18 cellular contexts compared by ENCODE assay signal in the genomic region with DNA sequence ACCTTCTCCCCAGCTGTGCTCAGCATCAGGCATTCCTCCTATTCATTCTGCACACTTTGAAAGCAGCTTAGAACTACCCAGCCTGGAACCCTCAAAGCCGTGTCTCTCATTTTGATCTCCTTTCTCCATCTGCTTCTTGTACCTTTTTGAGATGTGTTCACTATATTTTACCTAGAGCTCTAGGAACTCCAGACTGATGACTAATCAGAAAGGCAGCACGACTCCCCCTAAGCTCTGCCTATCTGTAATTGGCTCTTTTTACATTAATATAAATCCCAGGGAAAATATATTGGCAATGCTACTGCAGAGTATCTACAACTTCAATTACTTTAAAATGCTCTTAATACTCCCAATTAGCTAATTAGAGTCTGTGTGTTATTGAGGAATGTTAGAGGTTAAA.
DNase-seq lines count a peak whose midpoint lies in the region; ATAC-seq and FAIRE-seq lines count a peak whose summit lies in the region.
"Had no signal": no experiment of that assay in that cellular context is flagged by ENCODE, and none has a peak within 500 bp of the region (broad histone marks: within the 10 kb centered on the region; RNA-seq: fewer than 3 reads in every experiment).

No MANE protein-coding gene starts in this region.

- ATAC-seq in naive thymus-derived CD4-positive, alpha-beta T cell: no peak
- ATAC-seq: A549; CD8-positive, alpha-beta T cell; GM12878; K562 had no signal

- H3K4me3 Mint-ChIP-seq in naive thymus-derived CD4-positive, alpha-beta T cell: no peak overlapping the region
- H3K4me3 Mint-ChIP-seq: CD14-positive monocyte; CD8-positive, alpha-beta T cell; H9 had no signal

- H3K27me3 ChIP-seq in H7 (ENCODE audit: control insufficient read depth, insufficient read depth, low read length) (no peaks in the 10 kb centered on the region), HAP-1 (ENCODE audit: low read depth) (no peaks in the 10 kb centered on the region)
- no peaks in the 10 kb centered on the region for H3K27me3 ChIP-seq in naive thymus-derived CD4-positive, alpha-beta T cell (ENCODE audit: control insufficient read depth in 2 of 2, insufficient read depth in 2 of 2, low read length in 2 of 2)
- H3K27me3 ChIP-seq: BE2C had no signal

- CTCF ChIA-PET in naive thymus-derived CD4-positive, alpha-beta T cell (lab: Charles Lee): no interaction called here

- H3K27ac Mint-ChIP-seq in naive thymus-derived CD4-positive, alpha-beta T cell: no peak overlapping the region
- H3K27ac Mint-ChIP-seq: CD14-positive monocyte; CD8-positive, alpha-beta T cell; H9 had no signal

- peaks cover 0 to 11% (median 3%) of the 10 kb centered on the region in 11 donors for H3K9me3 Mint-ChIP-seq in naive thymus-derived CD4-positive, alpha-beta T cell
- H3K9me3 Mint-ChIP-seq: H9 had no signal

- in situ Hi-C loops in HAP-1 (cut with MboI; ENCODE audit: low sequenced_read_pairs): no loop called here

- H3K27me3 Mint-ChIP-seq in naive thymus-derived CD4-positive, alpha-beta T cell: no peaks in the 10 kb centered on the region

- no peaks in the 10 kb centered on the region for H3K4me1 ChIP-seq in naive thymus-derived CD4-positive, alpha-beta T cell (ENCODE audit: control insufficient read depth in 2 of 2, insufficient read depth in 2 of 2, low read length in 2 of 2)
- no peaks in the 10 kb centered on the region for H3K4me1 ChIP-seq in HAP-1
- H3K4me1 ChIP-seq: A549, BE2C had no signal

- peak; percentile 5 for DNase-seq in H7
- DNase-seq in RCC 7860 (ENCODE audit: low spot score): peak; percentile 38
- DNase-seq in kidney glomerular epithelial cell (lab: John Stamatoyannopoulos, UW): peak; percentile 19
- no peak for DNase-seq in D341Med (ENCODE audit: low spot score)
- no peak for DNase-seq in naive thymus-derived CD4-positive, alpha-beta T cell
- DNase-seq in HAP-1 (ENCODE audit: low spot score in 2 of 2): no peak
- DNase-seq in C1 segment of cervical spinal cord (lab: John Stamatoyannopoulos, UW): no peak
- DNase-seq: BE2C; CD8-positive, alpha-beta T cell; COR-L47; DMS53; GM23248; H9 had no signal

- POLR2A ChIA-PET in naive thymus-derived CD4-positive, alpha-beta T cell (lab: Charles Lee): no interaction called here

- H3K4me3 ChIP-seq in H7 (ENCODE audit: insufficient read depth, low read depth, low read length): no peak overlapping the region
- no peak overlapping the region for H3K4me3 ChIP-seq in naive thymus-derived CD4-positive, alpha-beta T cell (ENCODE audit: low read length)
- H3K4me3 ChIP-seq in HAP-1: no peak overlapping the region
- H3K4me3 ChIP-seq: A549, GM12878, GM23248, K562 had no signal

- H3K9me3 ChIP-seq in naive thymus-derived CD4-positive, alpha-beta T cell (ENCODE audit: control insufficient read depth in 2 of 3, low read length in 3 of 3): no peaks in the 10 kb centered on the region
- no peaks in the 10 kb centered on the region for H3K9me3 ChIP-seq in HAP-1
- H3K9me3 ChIP-seq: A549, BE2C had no signal

- no peaks in the 10 kb centered on the region for H3K36me3 Mint-ChIP-seq in naive thymus-derived CD4-positive, alpha-beta T cell
- H3K36me3 Mint-ChIP-seq: CD14-positive monocyte; CD8-positive, alpha-beta T cell had no signal

- H3K4me1 Mint-ChIP-seq in naive thymus-derived CD4-positive, alpha-beta T cell: no peaks in the 10 kb centered on the region
- H3K4me1 Mint-ChIP-seq: CD14-positive monocyte had no signal

- intact Hi-C loops in naive thymus-derived CD4-positive, alpha-beta T cell (cut with micrococcal nuclease): no loop called here

- H3K36me3 ChIP-seq in H7 (replicated peaks; ENCODE audit: control insufficient read depth, insufficient read depth, low read length) (no peaks in the 10 kb centered on the region), HAP-1 (replicated peaks) (no peaks in the 10 kb centered on the region)
- no peaks in the 10 kb centered on the region for H3K36me3 ChIP-seq in naive thymus-derived CD4-positive, alpha-beta T cell (ENCODE audit: control insufficient read depth in 2 of 3, insufficient read depth in 3 of 3, low read length in 3 of 3)
- H3K36me3 ChIP-seq: BE2C had no signal

- peak; percentile 63 for FAIRE-seq in RCC 7860 (lab: Jason Lieb, UNC)
- FAIRE-seq: A549, GM12878, GM18507, K562 had no signal

- no peak overlapping the region for H3K27ac ChIP-seq in naive thymus-derived CD4-positive, alpha-beta T cell (ENCODE audit: low read depth, low read length)
- H3K27ac ChIP-seq: A549, GM23248 had no signal

Comparison
In these comparisons a context has a peak if more than half of its experiments do, and no peak if none do; other contexts are left out.
1. DNase-seq: peak in H7 (single experiment), RCC 7860 (single experiment) and kidney glomerular epithelial cell (single experiment); none in D341Med (single experiment), naive thymus-derived CD4-positive, alpha-beta T cell (0 of 9), HAP-1 (0 of 2) and C1 segment of cervical spinal cord (0 of 14).